Comparison of ENCODE assay signal across 1 cellular context in the genomic region with DNA sequence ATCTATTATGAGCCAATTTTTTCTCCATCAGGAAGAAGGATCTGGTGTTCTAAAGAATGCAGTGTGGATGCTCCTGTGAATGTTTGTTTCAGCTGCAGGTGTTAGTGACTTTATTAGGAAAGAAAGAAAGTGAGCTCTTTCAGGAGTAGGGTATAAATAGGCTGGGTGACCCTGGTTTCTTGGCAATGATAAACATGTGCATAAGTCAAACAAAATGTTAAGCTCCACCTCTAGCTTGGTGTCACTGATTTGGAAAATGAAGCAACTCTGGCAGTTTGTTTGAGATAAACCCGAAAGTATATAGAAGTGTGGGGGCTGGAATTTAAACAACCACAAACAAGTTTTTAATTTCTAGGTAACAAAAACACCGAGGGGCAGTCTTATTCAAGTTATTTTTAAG.
TF ChIP-seq lines count a peak whose summit lies in the region.

No MANE protein-coding gene starts in this region.

TF ChIP-seq in HepG2, 621 proteins besides CTCF, POLR2A, EP300 and RAD21 (continued from another document):
- TF ChIP-seq, protein P1, sequence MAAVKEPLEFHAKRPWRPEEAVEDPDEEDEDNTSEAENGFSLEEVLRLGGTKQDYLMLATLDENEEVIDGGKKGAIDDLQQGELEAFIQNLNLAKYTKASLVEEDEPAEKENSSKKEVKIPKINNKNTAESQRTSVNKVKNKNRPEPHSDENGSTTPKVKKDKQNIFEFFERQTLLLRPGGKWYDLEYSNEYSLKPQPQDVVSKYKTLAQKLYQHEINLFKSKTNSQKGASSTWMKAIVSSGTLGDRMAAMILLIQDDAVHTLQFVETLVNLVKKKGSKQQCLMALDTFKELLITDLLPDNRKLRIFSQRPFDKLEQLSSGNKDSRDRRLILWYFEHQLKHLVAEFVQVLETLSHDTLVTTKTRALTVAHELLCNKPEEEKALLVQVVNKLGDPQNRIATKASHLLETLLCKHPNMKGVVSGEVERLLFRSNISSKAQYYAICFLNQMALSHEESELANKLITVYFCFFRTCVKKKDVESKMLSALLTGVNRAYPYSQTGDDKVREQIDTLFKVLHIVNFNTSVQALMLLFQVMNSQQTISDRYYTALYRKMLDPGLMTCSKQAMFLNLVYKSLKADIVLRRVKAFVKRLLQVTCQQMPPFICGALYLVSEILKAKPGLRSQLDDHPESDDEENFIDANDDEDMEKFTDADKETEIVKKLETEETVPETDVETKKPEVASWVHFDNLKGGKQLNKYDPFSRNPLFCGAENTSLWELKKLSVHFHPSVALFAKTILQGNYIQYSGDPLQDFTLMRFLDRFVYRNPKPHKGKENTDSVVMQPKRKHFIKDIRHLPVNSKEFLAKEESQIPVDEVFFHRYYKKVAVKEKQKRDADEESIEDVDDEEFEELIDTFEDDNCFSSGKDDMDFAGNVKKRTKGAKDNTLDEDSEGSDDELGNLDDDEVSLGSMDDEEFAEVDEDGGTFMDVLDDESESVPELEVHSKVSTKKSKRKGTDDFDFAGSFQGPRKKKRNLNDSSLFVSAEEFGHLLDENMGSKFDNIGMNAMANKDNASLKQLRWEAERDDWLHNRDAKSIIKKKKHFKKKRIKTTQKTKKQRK (IDR thresholded peaks at IDR 0.05; ENCODE audit: low read length): no peak
- TF ChIP-seq STAG1 (CRISPR knock-in tag; IDR thresholded peaks at IDR 0.05) (no peak), FOXK2 (IDR thresholded peaks at IDR 0.05) (no peak), MLLT10 (CRISPR knock-in tag; IDR thresholded peaks at IDR 0.05) (no peak), ZNF598 (CRISPR knock-in tag; IDR thresholded peaks at IDR 0.05; ENCODE audit: borderline replicate concordance) (no peak), CEBPG (CRISPR knock-in tag; IDR thresholded peaks at IDR 0.05) (no peak), HNRNPLL (IDR thresholded peaks at IDR 0.05; ENCODE audit: low read depth, low read length, poor library complexity, severe bottlenecking) (no peak), POGZ (CRISPR knock-in tag; IDR thresholded peaks at IDR 0.05) (no peak), GPBP1L1 (CRISPR knock-in tag; IDR thresholded peaks at IDR 0.05) (no peak), NCOR1 (IDR thresholded peaks at IDR 0.05; ENCODE audit: borderline replicate concordance, low read length) (no peak), ZNF12 (CRISPR knock-in tag; IDR thresholded peaks at IDR 0.05) (no peak), ZNF724P (CRISPR knock-in tag; IDR thresholded peaks at IDR 0.05; ENCODE audit: borderline replicate concordance) (no peak)
- TF ChIP-seq, protein P2, sequence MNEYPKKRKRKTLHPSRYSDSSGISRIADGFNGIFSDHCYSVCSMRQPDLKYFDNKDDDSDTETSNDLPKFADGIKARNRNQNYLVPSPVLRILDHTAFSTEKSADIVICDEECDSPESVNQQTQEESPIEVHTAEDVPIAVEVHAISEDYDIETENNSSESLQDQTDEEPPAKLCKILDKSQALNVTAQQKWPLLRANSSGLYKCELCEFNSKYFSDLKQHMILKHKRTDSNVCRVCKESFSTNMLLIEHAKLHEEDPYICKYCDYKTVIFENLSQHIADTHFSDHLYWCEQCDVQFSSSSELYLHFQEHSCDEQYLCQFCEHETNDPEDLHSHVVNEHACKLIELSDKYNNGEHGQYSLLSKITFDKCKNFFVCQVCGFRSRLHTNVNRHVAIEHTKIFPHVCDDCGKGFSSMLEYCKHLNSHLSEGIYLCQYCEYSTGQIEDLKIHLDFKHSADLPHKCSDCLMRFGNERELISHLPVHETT (CRISPR knock-in tag; conservative IDR thresholded peaks at IDR 0.05): no peak
